In the genomic region with DNA sequence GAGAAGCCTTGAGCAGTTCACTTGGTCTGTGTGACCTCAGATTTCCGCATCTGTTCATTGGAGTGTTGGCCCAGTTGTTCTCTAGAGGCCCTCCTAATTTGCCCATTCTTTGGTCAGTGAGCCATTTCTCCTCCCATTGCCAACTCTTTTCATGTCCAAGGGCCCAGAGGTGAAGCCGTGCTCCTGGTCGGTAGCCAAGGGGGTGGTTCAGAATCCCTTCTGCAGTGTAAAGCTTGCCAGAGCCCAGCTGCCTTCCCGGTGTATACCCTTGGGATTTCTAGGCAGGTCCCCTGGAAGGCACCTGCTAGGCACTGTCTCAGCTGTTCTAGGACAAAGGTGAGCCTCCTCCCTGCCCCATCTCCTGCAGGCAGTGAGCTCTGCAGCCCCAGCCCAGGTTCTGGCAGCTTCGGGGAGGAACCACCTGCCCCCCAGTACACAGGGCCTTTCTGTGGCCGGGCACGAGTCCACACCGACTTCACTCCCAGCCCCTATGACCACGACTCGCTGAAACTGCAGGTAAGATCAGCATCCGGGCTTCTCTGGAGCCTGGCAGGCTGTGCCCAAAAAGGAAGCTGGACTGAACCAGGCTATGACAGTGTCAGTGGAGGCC, we compare ENCODE assay signal across 23 cellular contexts. TPM values are rescaled to one million over a fixed set of nuclear protein-coding genes. Genes with fewer than 3 reads are reported as not detected.
DNase-seq lines count a peak whose midpoint lies in the region; ATAC-seq and TF ChIP-seq lines count a peak whose summit lies in the region.
"Had no signal": no experiment of that assay in that cellular context is flagged by ENCODE, and none has a peak within 500 bp of the region (broad histone marks: within the 10 kb centered on the region; RNA-seq: fewer than 3 reads in every experiment).

No MANE protein-coding gene starts in this region.

- H3K27ac ChIP-seq in osteoblast (ENCODE audit: low read depth, low read length) = no peak overlapping the region
- H3K27ac ChIP-seq: tibial nerve had no signal

- H3K27me3 ChIP-seq in osteoblast (ENCODE audit: insufficient read depth, low read length) = no peaks in the 10 kb centered on the region
- H3K27me3 ChIP-seq: tibial nerve had no signal

- H3K4me1 ChIP-seq in osteoblast (ENCODE audit: insufficient read depth, low read length) = no peaks in the 10 kb centered on the region
- H3K4me1 ChIP-seq: HAP-1, tibial nerve had no signal

- H3K9me3 ChIP-seq in osteoblast (ENCODE audit: low read depth, low read length) = no peaks in the 10 kb centered on the region
- H3K9me3 ChIP-seq: HAP-1, tibial nerve had no signal

- TF ChIP-seq CTCF in osteoblast (IDR thresholded peaks at IDR 0.05; ENCODE audit: extremely low read depth, low read depth, low read length) = no peak

- DNase-seq in DMS153 treated with DMSO at 0.1 percent for 48 hours (lab: John Stamatoyannopoulos, UW; ENCODE audit: unreplicated experiment) = peak; percentile 55
- DNase-seq in NCI-H1092 treated with DMSO at 0.1 percent for 48 hours (lab: John Stamatoyannopoulos, UW) = peak; percentile 86
- DNase-seq in NCI-H526 treated with DMSO at 0.1 percent for 48 hours (lab: John Stamatoyannopoulos, UW) = peak; percentile 1
- DNase-seq in osteoblast (ENCODE audit: insufficient read length, low spot score, missing footprints) = peak; percentile 14
- no peak for DNase-seq in effector CD4-positive, alpha-beta T cell
- DNase-seq: activated CD4-positive, alpha-beta T cell treated with anti-CD3 and anti-CD28 coated beads for 1 hour; activated CD8-positive, alpha-beta memory T cell treated with anti-CD3 and anti-CD28 coated beads, Interleukin-2, amount 10 ng/mL, durations not matched to agents 7 days and 5 days; CD4-positive, alpha-beta memory T cell; endodermal cell; Karpas-422; NCI-H1417 treated with DMSO at 0.1 percent for 48 hours; NCI-H524; nephron progenitor cell; Right ventricle myocardium superior; stimulated activated CD4-positive, alpha-beta T cell treated with anti-CD3 and anti-CD28 coated beads, Interleukin-2, amount 100 ng/mL, for 24 hours; stimulated activated naive CD8-positive, alpha-beta T cell treated with anti-CD3 and anti-CD28 coated beads, Interleukin-15, Interleukin-2, amounts not matched to agents 100 U/mL and 50 U/mL, for 24 hours; SW 1271 had no signal

- no peaks in the 10 kb centered on the region for H3K79me2 ChIP-seq in osteoblast (ENCODE audit: insufficient read depth, low read length)

- no peak for ATAC-seq in GM21528 (IDR thresholded peaks at IDR 0.05; ENCODE audit: low FRiP score, unreplicated experiment)
- ATAC-seq in GM18909 (IDR thresholded peaks at IDR 0.05; ENCODE audit: poor library complexity, unreplicated experiment) = no peak
- ATAC-seq: activated CD8-positive, alpha-beta memory T cell treated with anti-CD3 and anti-CD28 coated beads, Interleukin-2, amount 10 ng/mL, durations not matched to agents 7 days and 5 days; stimulated activated naive CD8-positive, alpha-beta T cell treated with anti-CD3 and anti-CD28 coated beads, Interleukin-15, Interleukin-2, amounts not matched to agents 100 U/mL and 50 U/mL, for 24 hours had no signal

- H3K4me3 ChIP-seq in osteoblast (ENCODE audit: insufficient read depth, low read length) = no peak overlapping the region
- H3K4me3 ChIP-seq: HAP-1, tibial nerve had no signal

- H3K4me2 ChIP-seq in osteoblast (ENCODE audit: insufficient read depth, low read length) = no peak overlapping the region

- no peak overlapping the region for H2AFZ ChIP-seq in osteoblast (ENCODE audit: low read length)

- no peaks in the 10 kb centered on the region for H4K20me1 ChIP-seq in osteoblast (ENCODE audit: insufficient read depth, low read length)

- H3K36me3 ChIP-seq in osteoblast (ENCODE audit: insufficient read depth, low read length) = no peaks in the 10 kb centered on the region
- H3K36me3 ChIP-seq: HAP-1, tibial nerve had no signal

RNA-seq across cellular contexts. Expression of a gene that starts 12.3 kb away (rescaled TPM):
- total RNA-seq in osteoblast = not detected in 2 replicates
- total RNA-seq: endodermal cell, fibroblast of lung had no signal

RNA-seq across cellular contexts. Expression of a gene that starts 51.6 kb away (rescaled TPM):
- 28.2 and 33.0 TPM in 2 replicates for total RNA-seq in osteoblast

RNA-seq across cellular contexts. Expression of a gene that starts 53.3 kb away (rescaled TPM):
- total RNA-seq in osteoblast = not detected in 2 replicates
- total RNA-seq: OCI-LY7 had no signal
